ENCODE assay signal across 14 cellular contexts in the genomic region with DNA sequence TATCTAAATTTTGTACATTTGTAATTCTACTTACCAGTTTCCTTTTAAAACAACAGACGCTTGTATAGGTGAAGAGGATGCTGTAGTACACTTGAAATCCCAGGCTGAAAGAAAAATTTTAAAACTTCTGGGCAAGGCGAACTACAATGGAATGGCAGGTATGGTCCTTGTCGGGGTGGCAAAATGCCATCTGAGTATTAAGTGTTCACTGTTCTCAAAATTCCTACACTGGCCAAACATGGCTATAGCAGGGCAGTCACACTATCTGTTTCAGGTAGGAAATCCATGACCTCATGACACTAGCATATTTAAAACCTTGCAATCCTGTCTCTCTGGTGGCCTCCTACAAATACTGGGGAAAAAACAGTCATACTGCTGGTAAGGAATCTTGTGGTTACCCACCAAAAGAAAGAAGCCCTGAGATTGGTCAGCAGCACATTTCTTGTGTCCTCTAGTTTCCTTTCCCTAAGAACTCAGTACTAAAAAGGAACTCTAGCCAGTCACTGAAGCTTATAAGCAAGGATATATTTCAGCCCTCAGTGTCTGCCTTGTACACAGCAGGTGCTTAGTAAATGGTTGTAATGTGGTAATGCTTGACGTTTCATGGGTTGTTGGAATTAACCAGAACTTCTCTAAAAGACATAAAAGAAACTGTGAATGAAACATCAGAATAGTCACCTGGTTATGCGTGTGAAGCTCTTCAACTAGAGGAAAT. TPM values are rescaled to one million over a fixed set of nuclear protein-coding genes. Genes with fewer than 3 reads are reported as not detected.
DNase-seq lines count a peak whose midpoint lies in the region; ATAC-seq and TF ChIP-seq lines count a peak whose summit lies in the region.
"Had no signal": no experiment of that assay in that cellular context is flagged by ENCODE, and none has a peak within 500 bp of the region (broad histone marks: within the 10 kb centered on the region; RNA-seq: fewer than 3 reads in every experiment).

No MANE protein-coding gene starts in this region.

- TF ChIP-seq CTCF in astrocyte of the cerebellum (IDR thresholded peaks at IDR 0.05; ENCODE audit: low read depth, low read length, missing control alignments) (no peak), kidney epithelial cell (IDR thresholded peaks at IDR 0.05; ENCODE audit: insufficient read depth, low read length, poor library complexity, severe bottlenecking) (no peak), esophagus muscularis mucosa (IDR thresholded peaks at IDR 0.05) (no peak), Peyer's patch (IDR thresholded peaks at IDR 0.05) (no peak)

- TF ChIP-seq EP300 in esophagus muscularis mucosa (IDR thresholded peaks at IDR 0.05) = no peak

- H3K36me3 ChIP-seq in kidney epithelial cell (ENCODE audit: control insufficient read depth, insufficient read depth, low read length) (no peaks in the 10 kb centered on the region), esophagus muscularis mucosa (no peaks in the 10 kb centered on the region), Peyer's patch (no peaks in the 10 kb centered on the region)
- H3K36me3 ChIP-seq: vagina had no signal

- ATAC-seq in left lobe of liver = no peak
- ATAC-seq: activated T-cell treated with anti-CD3 and anti-CD28 coated beads, Interleukin-2, amount 50 U/mL, for 72 hours; body of pancreas had no signal

- H3K27ac ChIP-seq in esophagus muscularis mucosa (replicated peaks in 1 of 4) (no peak overlapping the region), Peyer's patch (no peak overlapping the region)
- H3K27ac ChIP-seq: vagina had no signal

- 90% methylated on average over 5 of the region's 5 CpGs for WGBS in esophagus muscularis mucosa

- in situ Hi-C loops in astrocyte of the cerebellum (cut with HindIII; ENCODE audit: low sequenced_read_pairs) = no loop called here

- H3K27me3 ChIP-seq in kidney epithelial cell (ENCODE audit: control insufficient read depth, insufficient read depth, low read length) (no peaks in the 10 kb centered on the region), esophagus muscularis mucosa (no peaks in the 10 kb centered on the region), Peyer's patch (no peaks in the 10 kb centered on the region)
- H3K27me3 ChIP-seq: body of pancreas, vagina had no signal

- DNase-seq in AG08395 (ENCODE audit: low spot score) (peak; percentile 85), HT1080 (ENCODE audit: low read depth) (peak; percentile 75), astrocyte of the cerebellum (ENCODE audit: low read depth) (peak; percentile 73), kidney epithelial cell (ENCODE audit: low read depth) (peak; percentile 70), left lobe of liver (ENCODE audit: low spot score) (no peak), esophagus muscularis mucosa (ENCODE audit: extremely low spot score) (no peak), Peyer's patch (no peak)
- no peak for DNase-seq in stimulated activated CD4-positive, alpha-beta T cell treated with anti-CD3 and anti-CD28 coated beads, Interleukin-4, amount 100 ng/mL, for 4 hours
- DNase-seq: activated CD4-positive, alpha-beta T cell treated with anti-CD3 and anti-CD28 coated beads for 4 hours; activated T-cell treated with anti-CD3 and anti-CD28 coated beads, Interleukin-2, amount 50 U/mL, for 72 hours; body of pancreas; DMS79 treated with DMSO at 0.1 percent for 48 hours; posterior cingulate gyrus had no signal

- intact Hi-C loops in esophagus muscularis mucosa (cut with DNase I) = no loop called here

- H3K4me3 ChIP-seq in astrocyte of the cerebellum (ENCODE audit: low read depth, low read length) (no peak overlapping the region), kidney epithelial cell (ENCODE audit: low read depth, low read length) (no peak overlapping the region), esophagus muscularis mucosa (no peak overlapping the region), Peyer's patch (no peak overlapping the region)
- H3K4me3 ChIP-seq: body of pancreas, vagina had no signal

- TF ChIP-seq POLR2A in esophagus muscularis mucosa (IDR thresholded peaks at IDR 0.05; ENCODE audit: low read depth) (no peak), Peyer's patch (IDR thresholded peaks at IDR 0.05) (no peak)

- no peaks in the 10 kb centered on the region for H3K9me3 ChIP-seq in esophagus muscularis mucosa
- H3K9me3 ChIP-seq in Peyer's patch = no peaks in the 10 kb centered on the region
- H3K9me3 ChIP-seq: body of pancreas, vagina had no signal

- peaks cover 7 to 20% (median 17%) of the 10 kb centered on the region in 4 donors for H3K4me1 ChIP-seq in esophagus muscularis mucosa
- peaks cover 0 to 6% (median 0%) of the 10 kb centered on the region in 4 donors for H3K4me1 ChIP-seq in Peyer's patch

RNA-seq across cellular contexts. Expression of gene ZC3H12C, which starts 5.2 kb away (rescaled TPM):
- 6.3 and 8.3 TPM in 2 replicates for total RNA-seq in HT1080 (2014; rRNA removed; shearing (Covaris generic))
- polyA plus RNA-seq in HT1080 (2015; cell fraction: cytosol; rRNA removed) = 4.5 and 5.2 TPM in 2 replicates
- polyA plus RNA-seq in HT1080 (2015; cell fraction: nucleus; rRNA removed) = 11.8 and 12.2 TPM in 2 replicates
- total RNA-seq in kidney epithelial cell = 10.2 and 13.5 TPM in 2 replicates
- 4.7 TPM for total RNA-seq in left lobe of liver
- 10 to 100 TPM; 21.9 to 33.6 (median 24.4) TPM for total RNA-seq in esophagus muscularis mucosa
- 10 to 100 TPM in 3 of 4 donors, 1 to 10 TPM in 1; 5.7 to 17.3 (median 11.4) TPM for total RNA-seq in Peyer's patch

Comparison
In these comparisons a context has a peak if more than half of its experiments do, and no peak if none do; other contexts are left out.
1. DNase-seq: peak in AG08395 (single experiment), HT1080 (single experiment), astrocyte of the cerebellum (single experiment) and kidney epithelial cell (single experiment); none in left lobe of liver (single experiment), esophagus muscularis mucosa (single experiment), stimulated activated CD4-positive, alpha-beta T cell treated with anti-CD3 and anti-CD28 coated beads, Interleukin-4, amount 100 ng/mL, for 4 hours (0 of 2) and Peyer's patch (0 of 3).